In genomic region chr3:36944641-36945270, GRCh38 we compare ENCODE assay signal across 8 cellular contexts. TPM values are rescaled to one million over a fixed set of nuclear protein-coding genes. Genes with fewer than 3 reads are reported as not detected.
DNase-seq lines count a peak whose midpoint lies in the region; ATAC-seq and TF ChIP-seq lines count a peak whose summit lies in the region.

TRANK1 (minus strand) TSS chr3:36945054; CDS start chr3:36944809, 245 bp downstream.

- no peaks in the 10 kb centered on the region for H3K4me1 ChIP-seq in HUES64 (ENCODE audit: insufficient read depth, low read length)

- H3K4me3 ChIP-seq in HUES64 (ENCODE audit: low read length), result peak within 1 kb of the TSS; percentile 72
- peak within 1 kb of the TSS; percentile 70 for H3K4me3 ChIP-seq in choroid plexus epithelial cell (ENCODE audit: low read depth, low read length)

- DNase-seq in CD1c-positive myeloid dendritic cell (ENCODE audit: extremely low spot score) (peak; percentile 87), choroid plexus epithelial cell (ENCODE audit: low read depth) (peak; percentile 63), left lobe of liver (ENCODE audit: low spot score) (peak; percentile 71), HPDE6-E6E7 (ENCODE audit: extremely low spot score) (no peak)
- peak; percentile 67 for DNase-seq in activated CD4-positive, CD25-positive, alpha-beta regulatory T cell treated with anti-CD3 and anti-CD28 coated beads, Interleukin-2, amount 50 U/mL, for 72 hours
- peak; percentile 61 to 64 for DNase-seq in stimulated activated CD4-positive, alpha-beta T cell treated with anti-CD3 and anti-CD28 coated beads, Interleukin-2, amount 100 ng/mL, for 48 hours

- H3K9me3 ChIP-seq in HUES64 (ENCODE audit: insufficient read depth, low read depth, low read length), result peaks cover 6% of the 10 kb centered on the region; the same call in 1 of the 2 replicates

- ATAC-seq in GM19468 (IDR thresholded peaks at IDR 0.05; ENCODE audit: extremely low read depth, unreplicated experiment) (peak; percentile 38), left lobe of liver (peak; percentile 73)

- peaks cover 37% of the 10 kb centered on the region for H3K27me3 ChIP-seq in HUES64 (ENCODE audit: insufficient read depth, low read length)

- 3% methylated on average over 68 of the region's 68 CpGs for WGBS in HUES64

- H3K27ac ChIP-seq in HUES64 (ENCODE audit: low read depth, low read length), result no peak within 1 kb of the TSS

- no peaks in the 10 kb centered on the region for H3K36me3 ChIP-seq in HUES64 (ENCODE audit: insufficient read depth, low read length)

- TF ChIP-seq CTCF in choroid plexus epithelial cell (conservative IDR thresholded peaks at IDR 0.05; ENCODE audit: low read depth, low read length), result no peak

- peak within 1 kb of the TSS; percentile 76 for H3K9ac ChIP-seq in HUES64 (ENCODE audit: low read depth, low read length)

RNA-seq across cellular contexts. Expression of gene TRANK1, which starts in this region (rescaled TPM):
- 2.8 TPM for polyA plus RNA-seq in HUES64 (2013, experiment 1 of 2)
- 5.7 TPM for polyA plus RNA-seq in HUES64 (2013, experiment 2 of 2)
- total RNA-seq in left lobe of liver, result 27.1 TPM
